Comparison of ENCODE assay signal across 13 cellular contexts in the genomic region with DNA sequence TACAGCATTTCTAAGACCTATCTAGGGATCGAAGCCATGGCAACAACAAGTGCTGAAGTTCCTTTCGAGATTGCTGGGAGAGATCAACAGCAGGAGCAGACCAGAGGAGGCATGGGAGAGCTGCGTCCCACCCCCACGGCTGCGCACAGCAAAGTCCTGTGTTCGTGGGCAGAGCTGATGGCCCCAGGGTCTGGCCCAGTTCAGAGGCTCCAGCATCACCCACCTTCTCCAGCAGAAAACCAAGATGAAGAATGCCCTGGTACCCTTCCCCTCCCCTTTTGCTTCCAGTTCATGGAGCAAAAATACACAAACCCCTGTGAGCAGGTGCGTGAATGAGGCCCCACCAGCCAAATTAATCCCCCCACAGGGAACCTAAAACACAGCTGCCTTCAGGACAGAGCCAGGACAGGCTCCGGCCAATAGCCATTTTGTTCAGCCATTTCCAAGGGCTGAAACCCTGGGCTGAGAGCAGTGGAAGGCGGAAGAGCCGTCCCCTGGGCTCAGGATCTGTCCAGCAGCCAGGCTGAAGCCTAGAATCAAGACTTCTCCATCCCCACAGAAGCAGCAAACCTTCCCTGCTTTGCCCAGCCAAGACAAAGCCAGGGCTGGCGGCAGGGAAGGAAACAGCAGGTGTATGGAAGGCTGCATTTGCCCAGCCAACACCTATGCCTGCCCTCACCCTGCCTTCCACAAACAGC.
DNase-seq lines count a peak whose midpoint lies in the region; ATAC-seq and TF ChIP-seq lines count a peak whose summit lies in the region.
"Had no signal": no experiment of that assay in that cellular context is flagged by ENCODE, and none has a peak within 500 bp of the region (broad histone marks: within the 10 kb centered on the region; RNA-seq: fewer than 3 reads in every experiment).

No MANE protein-coding gene starts in this region.

- WGBS in aorta, 2 donors = 72 to 76% methylated on average over 11 of the region's 11 CpGs

- no peak for ATAC-seq in activated T-helper 17 cell treated with anti-CD3 and anti-CD28 coated beads, Interleukin-2, amount 50 U/mL, for 72 hours (replicated peaks)
- ATAC-seq in memory B cell (ENCODE audit: low read depth) = no peak
- no peak for ATAC-seq in aorta (ENCODE audit: low FRiP score)
- no peak for ATAC-seq in GM18502 (IDR thresholded peaks at IDR 0.05; ENCODE audit: poor library complexity, unreplicated experiment)
- ATAC-seq in GM21528 (IDR thresholded peaks at IDR 0.05; ENCODE audit: low FRiP score, unreplicated experiment) = no peak
- no peak for ATAC-seq in HG02970 (IDR thresholded peaks at IDR 0.05; ENCODE audit: low FRiP score, unreplicated experiment)

- DNase-seq in cardiac muscle cell (ENCODE audit: low read depth in 1 of 2, low spot score in 1 of 2) = peak in 1 of 2 donors; percentile 40
- no peak for DNase-seq in cardiac septum (ENCODE audit: low spot score)
- no peak for DNase-seq in memory B cell (ENCODE audit: low spot score in 2 of 2)
- peak in 1 of 2 donors; percentile 52 for DNase-seq in aorta
- DNase-seq: activated naive CD4-positive, alpha-beta T cell treated with anti-CD3 and anti-CD28 coated beads, Interleukin-2, amount 50 U/mL, for 16 hours; cerebellar nuclear complex; DMS53; stimulated activated naive CD4-positive, alpha-beta T cell treated with Interleukin-2 at 50 U/mL for 16 hours had no signal

- H3K27me3 ChIP-seq in cardiac muscle cell (no peaks in the 10 kb centered on the region), aorta (ENCODE audit: control insufficient read depth in 1 of 2, insufficient read depth in 2 of 2, low read length in 1 of 2) (no peaks in the 10 kb centered on the region)

- H3K9me3 ChIP-seq in cardiac muscle cell (ENCODE audit: low read depth) = no peaks in the 10 kb centered on the region
- H3K9me3 ChIP-seq in aorta (ENCODE audit: control insufficient read depth, low read length) = no peaks in the 10 kb centered on the region

- no peaks in the 10 kb centered on the region for H3K27me3 Mint-ChIP-seq in activated T-helper 17 cell treated with anti-CD3 and anti-CD28 coated beads, Interleukin-2, amount 50 U/mL, for 72 hours
- H3K27me3 Mint-ChIP-seq in memory B cell = no peaks in the 10 kb centered on the region

- no peak overlapping the region for H3K4me3 Mint-ChIP-seq in activated T-helper 17 cell treated with anti-CD3 and anti-CD28 coated beads, Interleukin-2, amount 50 U/mL, for 72 hours
- no peak overlapping the region for H3K4me3 Mint-ChIP-seq in memory B cell

- peak overlapping the region; percentile 29 for H3K27ac ChIP-seq in cardiac muscle cell
- peak overlapping the region; percentile 89 to 96 for H3K27ac ChIP-seq in aorta (ENCODE audit: low read depth in 1 of 2, low read length in 2 of 2)
- H3K27ac ChIP-seq: RWPE1 had no signal

- H3K36me3 ChIP-seq in cardiac muscle cell (no peaks in the 10 kb centered on the region), aorta (ENCODE audit: control insufficient read depth in 1 of 2, insufficient read depth in 2 of 2, low read length in 1 of 2) (no peaks in the 10 kb centered on the region)

- peaks cover 88% of the 10 kb centered on the region for H3K36me3 Mint-ChIP-seq in activated T-helper 17 cell treated with anti-CD3 and anti-CD28 coated beads, Interleukin-2, amount 50 U/mL, for 72 hours (ENCODE audit: low read depth)
- H3K36me3 Mint-ChIP-seq in memory B cell = peaks cover 30% of the 10 kb centered on the region

- H3K4me3 ChIP-seq in cardiac muscle cell = no peak overlapping the region
- H3K4me3 ChIP-seq in aorta (ENCODE audit: low read length in 2 of 2) = no peak overlapping the region

- intact Hi-C loops in cardiac septum (cut with DNase I) (no loop called here), aorta (cut with DNase I) (loop anchor here (5.0 to 10.0 kb wide), 3 partner anchors 67 to 180 kb away; partner anchors contain the start of gene PREX1 (in 2 of the 2))

- H3K4me1 Mint-ChIP-seq in activated T-helper 17 cell treated with anti-CD3 and anti-CD28 coated beads, Interleukin-2, amount 50 U/mL, for 72 hours = peaks cover 28% of the 10 kb centered on the region
- H3K4me1 Mint-ChIP-seq in memory B cell = peaks cover 48% of the 10 kb centered on the region

- H3K27ac Mint-ChIP-seq in activated T-helper 17 cell treated with anti-CD3 and anti-CD28 coated beads, Interleukin-2, amount 50 U/mL, for 72 hours = peak overlapping the region; percentile 57
- peak overlapping the region; percentile 89 for H3K27ac Mint-ChIP-seq in memory B cell

- H3K9me3 Mint-ChIP-seq in activated T-helper 17 cell treated with anti-CD3 and anti-CD28 coated beads, Interleukin-2, amount 50 U/mL, for 72 hours = no peaks in the 10 kb centered on the region
- H3K9me3 Mint-ChIP-seq in memory B cell = no peaks in the 10 kb centered on the region

- TF ChIP-seq CTCF in cardiac muscle cell (IDR thresholded peaks at IDR 0.05; ENCODE audit: low read depth, low read length) = no peak

- H3K4me1 ChIP-seq in cardiac muscle cell (ENCODE audit: low read depth) (no peaks in the 10 kb centered on the region), aorta (ENCODE audit: control insufficient read depth in 1 of 2, insufficient read depth in 2 of 2, low read length in 2 of 2) (peaks cover 5 to 6% of the 10 kb centered on the region in 2 donors)
